Comparison of ENCODE assay signal across 19 cellular contexts in genomic region chr4:113604955-113605354, GRCh38.
A peak's percentile ranks its signal among the peaks of the same experiment; 100 is the strongest.
DNase-seq lines count a peak whose midpoint lies in the region; ATAC-seq and TF ChIP-seq lines count a peak whose summit lies in the region.
"Had no signal": no experiment of that assay in that cellular context is flagged by ENCODE, and none has a peak within 500 bp of the region (broad histone marks: within the 10 kb centered on the region; RNA-seq: fewer than 3 reads in every experiment).

No MANE protein-coding gene starts in this region.

- ATAC-seq in foreskin keratinocyte = peak; percentile 70
- ATAC-seq in HG02840 (IDR thresholded peaks at IDR 0.05; ENCODE audit: low FRiP score, unreplicated experiment) = no peak
- no peak for ATAC-seq in HG03045 (IDR thresholded peaks at IDR 0.05; ENCODE audit: unreplicated experiment)

- H3K27ac ChIP-seq in VCaP = peak overlapping the region; percentile 22; the same call in 1 of the 2 replicates
- H3K27ac ChIP-seq in foreskin keratinocyte = no peak overlapping the region
- H3K27ac ChIP-seq: vagina, WERI-Rb-1 had no signal

- peaks cover 10% of the 10 kb centered on the region for H3K4me1 ChIP-seq in foreskin keratinocyte
- H3K4me1 ChIP-seq: vagina had no signal

- no peaks in the 10 kb centered on the region for H3K27me3 ChIP-seq in foreskin keratinocyte
- H3K27me3 ChIP-seq: vagina had no signal

- peak; percentile 14 for DNase-seq in A172 (ENCODE audit: low spot score)
- peak; percentile 13 for DNase-seq in ELR (ENCODE audit: low read depth)
- DNase-seq in foreskin keratinocyte = peak in 1 of 2 donors; percentile 40
- no peak for DNase-seq in stimulated activated naive CD4-positive, alpha-beta T cell (lab: John Stamatoyannopoulos, UW)
- DNase-seq in T-helper 1 cell = no peak
- DNase-seq: activated CD4-positive, alpha-beta memory T cell treated with anti-CD3 and anti-CD28 coated beads, Interleukin-2, amount 10 ng/mL, durations not matched to agents 7 days and 5 days; activated naive CD4-positive, alpha-beta T cell treated with Interleukin-2 at 50 U/mL for 16 hours; aorta; CD4-positive, alpha-beta memory T cell; hypothalamus; NCI-H1436; NCI-H69; SHP77; stimulated activated CD8-positive, alpha-beta memory T cell treated with anti-CD3 and anti-CD28 coated beads, Interleukin-4, amount 100 ng/mL, for 48 hours; WERI-Rb-1 had no signal

- TF ChIP-seq CTCF in VCaP (conservative IDR thresholded peaks at IDR 0.05) (no peak), foreskin keratinocyte (conservative IDR thresholded peaks at IDR 0.05) (no peak)

Comparison
In these comparisons a context has a peak if more than half of its experiments do, and no peak if none do; other contexts are left out.
1. DNase-seq: peak in A172 (single experiment) and ELR (single experiment); none in stimulated activated naive CD4-positive, alpha-beta T cell (0 of 6) and T-helper 1 cell (0 of 5).